ENCODE assay signal across 8 cellular contexts in the genomic region with DNA sequence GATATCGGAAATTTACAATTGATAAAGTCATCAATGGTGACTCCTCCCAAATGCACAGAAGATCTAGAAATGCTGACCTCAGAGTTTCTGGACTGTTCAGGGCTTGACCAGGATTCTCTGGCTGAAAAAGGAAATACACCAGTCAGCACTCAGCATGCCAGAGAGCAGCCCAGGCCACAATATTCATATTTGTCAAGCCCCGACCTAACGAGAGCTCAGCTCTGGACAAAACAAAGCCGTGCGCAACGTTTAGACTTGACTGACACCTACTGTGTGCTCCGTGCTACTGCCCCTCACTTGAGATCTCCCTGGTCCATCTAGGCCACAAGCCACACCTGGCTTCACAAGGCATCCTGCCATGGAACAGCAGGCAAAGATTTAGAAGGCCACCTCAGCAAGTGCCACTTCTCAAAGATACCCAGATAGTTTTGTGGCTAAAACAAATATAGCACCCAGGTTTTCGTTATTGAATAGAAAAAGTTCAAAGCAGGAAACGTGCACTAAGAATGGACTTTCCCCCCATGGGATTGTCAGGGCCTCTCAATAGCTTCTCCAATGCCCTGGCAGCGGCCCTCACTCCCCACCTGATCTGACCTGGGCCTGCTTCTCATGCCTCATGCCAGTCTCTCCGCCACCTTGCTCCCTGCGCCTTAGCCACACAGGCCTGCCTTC.
DNase-seq lines count a peak whose midpoint lies in the region; ATAC-seq and TF ChIP-seq lines count a peak whose summit lies in the region.

No MANE protein-coding gene starts in this region.

- no peak for TF ChIP-seq CTCF in activated B cell treated with CpG ODN at 0.5 μM for 24 hours (IDR thresholded peaks at IDR 0.05)

- H3K27me3 Mint-ChIP-seq in activated B cell treated with CpG ODN at 0.5 μM for 24 hours = no peaks in the 10 kb centered on the region

- peak; percentile 29 for DNase-seq in activated gamma-delta T cell treated with Interleukin-2 at 50 U/mL for 16 hours
- no peak for DNase-seq in activated gamma-delta T cell (lab: John Stamatoyannopoulos, UW)
- no peak for DNase-seq in activated B cell treated with CpG ODN at 0.5 μM for 24 hours
- peak; percentile 66 for DNase-seq in iPS-NIHi7 (ENCODE audit: extremely low spot score)
- no peak for DNase-seq in COLO829 (ENCODE audit: low spot score)
- no peak for DNase-seq in stimulated activated CD4-positive, alpha-beta T cell treated with anti-CD3 and anti-CD28 coated beads, Interleukin-12 subunit alpha, Interleukin-12 subunit beta, amount 100 ng/mL, for 4 hours

- peaks cover 54% of the 10 kb centered on the region for H3K36me3 Mint-ChIP-seq in activated B cell treated with CpG ODN at 0.5 μM for 24 hours (ENCODE audit: low read depth)

- H3K4me3 ChIP-seq in thymus (ENCODE audit: low read length) = no peak overlapping the region

- H3K9me3 ChIP-seq in thymus (ENCODE audit: control insufficient read depth) = no peaks in the 10 kb centered on the region

- H3K4me1 Mint-ChIP-seq in activated B cell treated with CpG ODN at 0.5 μM for 24 hours = peaks cover 96% of the 10 kb centered on the region

- CTCF ChIA-PET in activated B cell treated with CpG ODN at 0.5 μM for 24 hours (lab: Charles Lee) = interaction anchor here (1.4 to 2.7 kb wide), 3 partner anchors 13 to 267 kb away, joined by 3 to 7 read pairs (median 7); no protein-coding TSS in a partner anchor

- no peaks in the 10 kb centered on the region for H3K36me3 ChIP-seq in thymus (ENCODE audit: control insufficient read depth, insufficient read depth)

- peak overlapping the region; percentile 91 for H3K27ac Mint-ChIP-seq in activated B cell treated with CpG ODN at 0.5 μM for 24 hours

- 91% methylated on average over 12 of the region's 12 CpGs for WGBS in thymus

- ATAC-seq in HG02884 (IDR thresholded peaks at IDR 0.05; ENCODE audit: unreplicated experiment) = peak; percentile 51
- ATAC-seq in activated B cell treated with CpG ODN at 0.5 μM for 24 hours (ENCODE audit: low read depth) = peak; percentile 49

- H3K4me1 ChIP-seq in thymus (ENCODE audit: control insufficient read depth, insufficient read depth, low read length) = peaks cover 19% of the 10 kb centered on the region

- POLR2A ChIA-PET in activated B cell treated with CpG ODN at 0.5 μM for 24 hours (lab: Charles Lee) = interaction anchor here (0.6 to 1.3 kb wide), 7 partner anchors 19 to 403 kb away, joined by 3 to 5 read pairs (median 3); a partner anchor contains a TSS

- intact Hi-C loops in activated B cell treated with CpG ODN at 0.5 μM for 24 hours (cut with micrococcal nuclease) = loop anchor here (1.0 to 2.0 kb wide), 3 partner anchors 8 to 57 kb away; no protein-coding TSS in a partner anchor

- no peaks in the 10 kb centered on the region for H3K9me3 Mint-ChIP-seq in activated B cell treated with CpG ODN at 0.5 μM for 24 hours

- H3K27me3 ChIP-seq in thymus (ENCODE audit: control insufficient read depth, insufficient read depth) = no peaks in the 10 kb centered on the region

- peak overlapping the region; percentile 9 for H3K27ac ChIP-seq in thymus (ENCODE audit: low read depth)

- peak overlapping the region; percentile 59 for H3K4me3 Mint-ChIP-seq in activated B cell treated with CpG ODN at 0.5 μM for 24 hours

Comparison
In these comparisons a context has a peak if more than half of its experiments do, and no peak if none do; other contexts are left out.
1. DNase-seq: peak in activated gamma-delta T cell treated with Interleukin-2 at 50 U/mL for 16 hours (single experiment) and iPS-NIHi7 (single experiment); none in activated gamma-delta T cell (single experiment), activated B cell treated with CpG ODN at 0.5 μM for 24 hours (single experiment), COLO829 (single experiment) and stimulated activated CD4-positive, alpha-beta T cell treated with anti-CD3 and anti-CD28 coated beads, Interleukin-12 subunit alpha, Interleukin-12 subunit beta, amount 100 ng/mL, for 4 hours (single experiment).